ENCODE assay signal across 1 cellular context in the genomic region with DNA sequence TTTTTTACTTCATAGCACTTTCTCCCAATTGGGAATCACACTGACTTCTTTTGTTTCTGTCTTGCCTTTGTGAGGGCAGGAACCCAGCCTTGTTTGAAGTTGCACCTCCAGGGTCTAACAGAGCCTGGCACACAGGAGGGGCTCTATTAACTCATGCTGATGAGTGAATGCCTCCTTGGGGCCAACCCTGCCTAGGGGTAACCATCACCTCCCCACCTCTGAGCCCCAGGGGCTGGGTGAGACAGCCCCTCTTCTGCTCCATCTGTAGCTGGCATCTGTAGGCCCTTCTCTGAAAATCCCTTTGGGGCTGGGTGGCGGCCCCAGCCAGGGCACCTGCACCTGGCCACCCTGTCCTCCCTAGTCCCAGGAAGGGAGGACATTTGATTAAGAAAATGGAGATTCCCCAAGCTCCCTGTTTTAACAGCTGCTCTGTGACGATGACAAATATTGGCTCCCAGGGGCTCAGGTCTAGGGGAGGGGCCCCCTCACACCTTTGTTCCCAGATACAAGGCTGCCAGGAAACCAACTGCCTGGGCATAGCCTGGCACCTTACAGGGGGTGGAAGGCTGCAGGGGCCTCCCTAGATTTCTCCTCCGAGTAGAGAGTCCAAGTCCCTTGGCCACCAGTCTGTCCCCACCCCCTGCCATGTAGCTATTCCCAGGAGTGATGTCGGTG.
TF ChIP-seq lines count a peak whose summit lies in the region.

No MANE protein-coding gene starts in this region.

TF ChIP-seq in A549, 52 proteins besides CTCF, POLR2A, EP300 and RAD21 (continued from another document):
- TF ChIP-seq, protein P1, sequence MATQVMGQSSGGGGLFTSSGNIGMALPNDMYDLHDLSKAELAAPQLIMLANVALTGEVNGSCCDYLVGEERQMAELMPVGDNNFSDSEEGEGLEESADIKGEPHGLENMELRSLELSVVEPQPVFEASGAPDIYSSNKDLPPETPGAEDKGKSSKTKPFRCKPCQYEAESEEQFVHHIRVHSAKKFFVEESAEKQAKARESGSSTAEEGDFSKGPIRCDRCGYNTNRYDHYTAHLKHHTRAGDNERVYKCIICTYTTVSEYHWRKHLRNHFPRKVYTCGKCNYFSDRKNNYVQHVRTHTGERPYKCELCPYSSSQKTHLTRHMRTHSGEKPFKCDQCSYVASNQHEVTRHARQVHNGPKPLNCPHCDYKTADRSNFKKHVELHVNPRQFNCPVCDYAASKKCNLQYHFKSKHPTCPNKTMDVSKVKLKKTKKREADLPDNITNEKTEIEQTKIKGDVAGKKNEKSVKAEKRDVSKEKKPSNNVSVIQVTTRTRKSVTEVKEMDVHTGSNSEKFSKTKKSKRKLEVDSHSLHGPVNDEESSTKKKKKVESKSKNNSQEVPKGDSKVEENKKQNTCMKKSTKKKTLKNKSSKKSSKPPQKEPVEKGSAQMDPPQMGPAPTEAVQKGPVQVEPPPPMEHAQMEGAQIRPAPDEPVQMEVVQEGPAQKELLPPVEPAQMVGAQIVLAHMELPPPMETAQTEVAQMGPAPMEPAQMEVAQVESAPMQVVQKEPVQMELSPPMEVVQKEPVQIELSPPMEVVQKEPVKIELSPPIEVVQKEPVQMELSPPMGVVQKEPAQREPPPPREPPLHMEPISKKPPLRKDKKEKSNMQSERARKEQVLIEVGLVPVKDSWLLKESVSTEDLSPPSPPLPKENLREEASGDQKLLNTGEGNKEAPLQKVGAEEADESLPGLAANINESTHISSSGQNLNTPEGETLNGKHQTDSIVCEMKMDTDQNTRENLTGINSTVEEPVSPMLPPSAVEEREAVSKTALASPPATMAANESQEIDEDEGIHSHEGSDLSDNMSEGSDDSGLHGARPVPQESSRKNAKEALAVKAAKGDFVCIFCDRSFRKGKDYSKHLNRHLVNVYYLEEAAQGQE (IDR thresholded peaks at IDR 0.05) = no peak
- TF ChIP-seq ZNF302 (CRISPR knock-in tag; IDR thresholded peaks at IDR 0.05) (no peak), MYC (IDR thresholded peaks at IDR 0.05; ENCODE audit: borderline replicate concordance, low read length) (no peak), BCL3 (IDR thresholded peaks at IDR 0.05) (no peak), BHLHE40 (IDR thresholded peaks at IDR 0.05; ENCODE audit: low read depth, low read length) (no peak), MAZ (IDR thresholded peaks at IDR 0.05; ENCODE audit: borderline replicate concordance, low read depth, low read length) (no peak), MAFK (IDR thresholded peaks at IDR 0.05; ENCODE audit: partially characterized antibody) (no peak), HES2 (IDR thresholded peaks at IDR 0.05) (no peak), POLR2AphosphoS2 (conservative IDR thresholded peaks at IDR 0.05; ENCODE audit: low read length) (no peak)
- TF ChIP-seq, protein P2, sequence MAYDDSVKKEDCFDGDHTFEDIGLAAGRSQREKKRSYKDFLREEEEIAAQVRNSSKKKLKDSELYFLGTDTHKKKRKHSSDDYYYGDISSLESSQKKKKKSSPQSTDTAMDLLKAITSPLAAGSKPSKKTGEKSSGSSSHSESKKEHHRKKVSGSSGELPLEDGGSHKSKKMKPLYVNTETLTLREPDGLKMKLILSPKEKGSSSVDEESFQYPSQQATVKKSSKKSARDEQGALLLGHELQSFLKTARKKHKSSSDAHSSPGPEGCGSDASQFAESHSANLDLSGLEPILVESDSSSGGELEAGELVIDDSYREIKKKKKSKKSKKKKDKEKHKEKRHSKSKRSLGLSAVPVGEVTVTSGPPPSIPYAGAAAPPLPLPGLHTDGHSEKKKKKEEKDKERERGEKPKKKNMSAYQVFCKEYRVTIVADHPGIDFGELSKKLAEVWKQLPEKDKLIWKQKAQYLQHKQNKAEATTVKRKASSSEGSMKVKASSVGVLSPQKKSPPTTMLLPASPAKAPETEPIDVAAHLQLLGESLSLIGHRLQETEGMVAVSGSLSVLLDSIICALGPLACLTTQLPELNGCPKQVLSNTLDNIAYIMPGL (CRISPR knock-in tag; IDR thresholded peaks at IDR 0.05; ENCODE audit: borderline replicate concordance) = no peak
